Comparison of ENCODE assay signal across 22 cellular contexts in the genomic region with DNA sequence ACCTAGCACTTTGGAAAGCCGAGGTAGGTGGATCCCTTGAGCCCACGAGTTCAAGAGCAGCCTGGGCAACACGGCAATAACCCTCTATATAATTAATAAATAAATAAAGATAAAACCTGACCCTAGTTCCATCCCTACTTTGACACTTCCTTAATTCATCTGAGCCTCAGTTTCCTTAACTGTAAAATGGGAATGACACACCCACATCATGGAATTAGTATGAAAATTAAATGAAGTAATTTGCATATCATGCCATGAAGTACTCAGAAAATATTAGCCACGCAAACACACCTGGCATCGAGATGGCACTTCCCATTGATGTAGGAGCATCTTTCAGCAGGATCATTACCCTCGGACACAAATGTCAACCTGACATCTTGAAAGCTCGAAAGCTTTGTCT. TPM values are rescaled to one million over a fixed set of nuclear protein-coding genes. Genes with fewer than 3 reads are reported as not detected.
A peak's percentile ranks its signal among the peaks of the same experiment; 100 is the strongest.
DNase-seq lines count a peak whose midpoint lies in the region; ATAC-seq and TF ChIP-seq lines count a peak whose summit lies in the region.
"Had no signal": no experiment of that assay in that cellular context is flagged by ENCODE, and none has a peak within 500 bp of the region (broad histone marks: within the 10 kb centered on the region; RNA-seq: fewer than 3 reads in every experiment).

No MANE protein-coding gene starts in this region.

- H4K20me1 ChIP-seq in smooth muscle cell (ENCODE audit: low read depth) = peaks cover 4% of the 10 kb centered on the region

- H3K27ac Mint-ChIP-seq in Caco-2 (ENCODE audit: unreplicated experiment) (peak overlapping the region; percentile 82), WTC11 (peak overlapping the region; percentile 74; the same call in 1 of the 2 replicates)

- no peaks in the 10 kb centered on the region for H3K27me3 ChIP-seq in Caco-2 (replicated peaks; ENCODE audit: control insufficient read depth, insufficient read depth, low read length)
- H3K27me3 ChIP-seq in gastroesophageal sphincter = no peaks in the 10 kb centered on the region
- no peaks in the 10 kb centered on the region for H3K27me3 ChIP-seq in smooth muscle cell (ENCODE audit: low read depth)

- no peak for TF ChIP-seq POLR2A in gastroesophageal sphincter (IDR thresholded peaks at IDR 0.05)

- H3K4me1 ChIP-seq in Caco-2 (peaks cover 66% of the 10 kb centered on the region), gastroesophageal sphincter (peaks cover 18 to 96% (median 29%) of the 10 kb centered on the region in 3 donors), smooth muscle cell (ENCODE audit: low read depth) (peaks cover 31% of the 10 kb centered on the region)

- no peaks in the 10 kb centered on the region for H3K9me3 Mint-ChIP-seq in Caco-2 (ENCODE audit: unreplicated experiment)
- no peaks in the 10 kb centered on the region for H3K9me3 Mint-ChIP-seq in WTC11
- H3K9me3 Mint-ChIP-seq: effector memory CD8-positive, alpha-beta T cell had no signal

- TF ChIP-seq EP300 in gastroesophageal sphincter (IDR thresholded peaks at IDR 0.05) = no peak

- BruUV-seq in Caco-2 (replicated peaks; lab: Mats Ljungman, UMichigan) = no TSS peak

- no peak overlapping the region for H3K4me3 Mint-ChIP-seq in Caco-2 (ENCODE audit: unreplicated experiment)
- no peak overlapping the region for H3K4me3 Mint-ChIP-seq in WTC11
- H3K4me3 Mint-ChIP-seq: CD14-positive monocyte; effector memory CD8-positive, alpha-beta T cell had no signal

- no peak for TF ChIP-seq CTCF in Caco-2 (IDR thresholded peaks at IDR 0.05; ENCODE audit: insufficient read depth in 1 of 2, low read depth in 1 of 2, low read length in 1 of 2, severe bottlenecking in 1 of 2, unreplicated experiment in 1 of 2)
- TF ChIP-seq CTCF in WTC11 (IDR thresholded peaks at IDR 0.05) = no peak
- no peak for TF ChIP-seq CTCF in gastroesophageal sphincter (IDR thresholded peaks at IDR 0.05)
- no peak for TF ChIP-seq CTCF in smooth muscle cell (IDR thresholded peaks at IDR 0.05; ENCODE audit: borderline replicate concordance, insufficient read depth, poor library complexity, severe bottlenecking)

- intact Hi-C loops in Caco-2 (cut with micrococcal nuclease; ENCODE audit: unreplicated experiment) = no loop called here

- H3K27me3 Mint-ChIP-seq in Caco-2 (ENCODE audit: insufficient read depth, unreplicated experiment) (no peaks in the 10 kb centered on the region), WTC11 (ENCODE audit: low read depth) (no peaks in the 10 kb centered on the region)
- H3K27me3 Mint-ChIP-seq: effector memory CD8-positive, alpha-beta T cell had no signal

- DNase-seq in Caco-2 (no peak), WTC11 (ENCODE audit: low spot score) (no peak), smooth muscle cell (lab: John Stamatoyannopoulos, UW; ENCODE audit: unreplicated experiment) (no peak), NCI-H748 treated with DMSO at 0.1 percent for 48 hours (lab: John Stamatoyannopoulos, UW) (no peak), OCI-M1 (lab: John Stamatoyannopoulos, UW) (no peak)
- no peak for DNase-seq in activated T-cell treated with anti-CD3 and anti-CD28 coated beads, Interleukin-2, amount 50 U/mL, for 1 hour
- DNase-seq: activated CD4-positive, alpha-beta T cell treated with anti-CD3 and anti-CD28 coated beads, Interleukin-2, amount 50 U/mL, for 48 hours; amniotic stem cell; cerebellar nuclear complex; DMS153; effector memory CD8-positive, alpha-beta T cell; GF-D8; GOT3; hippocampal formation; NCI-H187 treated with DMSO at 0.1 percent for 48 hours; NCI-H2227 treated with DMSO at 0.1 percent for 48 hours; retina; stimulated activated CD8-positive, alpha-beta memory T cell treated with anti-CD3 and anti-CD28 coated beads, Interleukin-4, amount 100 ng/mL, for 48 hours; WERI-Rb-1 had no signal

- H3K4me2 ChIP-seq in smooth muscle cell = no peak overlapping the region

- H3K27ac ChIP-seq in gastroesophageal sphincter (peak overlapping the region; percentile 44 to 100 (median 96)), smooth muscle cell (ENCODE audit: low read depth) (peak overlapping the region; percentile 94)
- H3K27ac ChIP-seq: WERI-Rb-1 had no signal

- H3F3A ChIP-seq in smooth muscle cell (ENCODE audit: low read depth) = peaks cover 40% of the 10 kb centered on the region

- POLR2A ChIA-PET in Caco-2 (lab: Charles Lee) = no interaction called here
- POLR2A ChIA-PET in WTC11 (lab: Charles Lee) = interaction anchor here (1.6 kb wide), 1 partner anchor 23 kb away, joined by 3 read pairs; no protein-coding TSS in a partner anchor

- peaks cover 80% of the 10 kb centered on the region for H3K79me2 ChIP-seq in smooth muscle cell (ENCODE audit: low read depth)

- CTCF ChIA-PET in Caco-2 (lab: Charles Lee) (no interaction called here), WTC11 (lab: Charles Lee) (interaction anchor here (1.0 to 1.6 kb wide), 3 partner anchors 22 to 46 kb away, joined by 3 to 6 read pairs (median 4); no protein-coding TSS in a partner anchor)

- H3K4me3 ChIP-seq in Caco-2 (ENCODE audit: low read depth, low read length) = no peak overlapping the region
- H3K4me3 ChIP-seq in gastroesophageal sphincter = no peak overlapping the region
- no peak overlapping the region for H3K4me3 ChIP-seq in smooth muscle cell

- H3K36me3 ChIP-seq in Caco-2 (ENCODE audit: control insufficient read depth, insufficient read depth, low read length) (peaks cover 4% of the 10 kb centered on the region; the same call in 1 of the 2 replicates), gastroesophageal sphincter (peaks cover 0 to 16% of the 10 kb centered on the region in 2 donors), smooth muscle cell (ENCODE audit: low read depth) (peaks cover 4% of the 10 kb centered on the region)

- WGBS in gastroesophageal sphincter (ENCODE audit: low coverage in 1 of 2), 2 donors = 89 to 92% methylated on average over 6 to 7 of the region's 7 CpGs
- WGBS in smooth muscle cell (ENCODE audit: low lambda C conversion rate) = 94% methylated on average over 7 of the region's 7 CpGs

- no peak overlapping the region for H3K9ac ChIP-seq in smooth muscle cell (ENCODE audit: low read depth)

- no peaks in the 10 kb centered on the region for H3K9me3 ChIP-seq in Caco-2
- no peaks in the 10 kb centered on the region for H3K9me3 ChIP-seq in gastroesophageal sphincter
- H3K9me3 ChIP-seq in smooth muscle cell (replicated peaks; ENCODE audit: low read depth) = no peaks in the 10 kb centered on the region

- no peak overlapping the region for H2AFZ ChIP-seq in smooth muscle cell (ENCODE audit: low read depth)

- H3K36me3 Mint-ChIP-seq in Caco-2 (ENCODE audit: insufficient read depth, unreplicated experiment) (peaks cover 44% of the 10 kb centered on the region), WTC11 (peaks cover 27% of the 10 kb centered on the region)

- H3K4me1 Mint-ChIP-seq in Caco-2 (ENCODE audit: low read depth, unreplicated experiment) (peaks cover 48% of the 10 kb centered on the region), WTC11 (peaks cover 65% of the 10 kb centered on the region)

- no peak for ATAC-seq in WTC11
- ATAC-seq in gastroesophageal sphincter = no peak
- no peak for ATAC-seq in GM19463 (IDR thresholded peaks at IDR 0.05; ENCODE audit: unreplicated experiment)
- ATAC-seq: effector memory CD8-positive, alpha-beta T cell had no signal

TF ChIP-seq in WTC11, 78 proteins besides CTCF, POLR2A, EP300 and RAD21 (continues in another document):
- TF ChIP-seq, protein P1, sequence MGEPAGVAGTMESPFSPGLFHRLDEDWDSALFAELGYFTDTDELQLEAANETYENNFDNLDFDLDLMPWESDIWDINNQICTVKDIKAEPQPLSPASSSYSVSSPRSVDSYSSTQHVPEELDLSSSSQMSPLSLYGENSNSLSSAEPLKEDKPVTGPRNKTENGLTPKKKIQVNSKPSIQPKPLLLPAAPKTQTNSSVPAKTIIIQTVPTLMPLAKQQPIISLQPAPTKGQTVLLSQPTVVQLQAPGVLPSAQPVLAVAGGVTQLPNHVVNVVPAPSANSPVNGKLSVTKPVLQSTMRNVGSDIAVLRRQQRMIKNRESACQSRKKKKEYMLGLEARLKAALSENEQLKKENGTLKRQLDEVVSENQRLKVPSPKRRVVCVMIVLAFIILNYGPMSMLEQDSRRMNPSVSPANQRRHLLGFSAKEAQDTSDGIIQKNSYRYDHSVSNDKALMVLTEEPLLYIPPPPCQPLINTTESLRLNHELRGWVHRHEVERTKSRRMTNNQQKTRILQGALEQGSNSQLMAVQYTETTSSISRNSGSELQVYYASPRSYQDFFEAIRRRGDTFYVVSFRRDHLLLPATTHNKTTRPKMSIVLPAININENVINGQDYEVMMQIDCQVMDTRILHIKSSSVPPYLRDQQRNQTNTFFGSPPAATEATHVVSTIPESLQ (CRISPR knock-in tag; IDR thresholded peaks at IDR 0.05) = no peak
- no peak for TF ChIP-seq CREM (CRISPR knock-in tag; IDR thresholded peaks at IDR 0.05)
- no peak for TF ChIP-seq JUN (CRISPR knock-in tag; IDR thresholded peaks at IDR 0.05)
- no peak for TF ChIP-seq ZNF263 (CRISPR knock-in tag; IDR thresholded peaks at IDR 0.05; ENCODE audit: low read depth)
- TF ChIP-seq, protein P2, sequence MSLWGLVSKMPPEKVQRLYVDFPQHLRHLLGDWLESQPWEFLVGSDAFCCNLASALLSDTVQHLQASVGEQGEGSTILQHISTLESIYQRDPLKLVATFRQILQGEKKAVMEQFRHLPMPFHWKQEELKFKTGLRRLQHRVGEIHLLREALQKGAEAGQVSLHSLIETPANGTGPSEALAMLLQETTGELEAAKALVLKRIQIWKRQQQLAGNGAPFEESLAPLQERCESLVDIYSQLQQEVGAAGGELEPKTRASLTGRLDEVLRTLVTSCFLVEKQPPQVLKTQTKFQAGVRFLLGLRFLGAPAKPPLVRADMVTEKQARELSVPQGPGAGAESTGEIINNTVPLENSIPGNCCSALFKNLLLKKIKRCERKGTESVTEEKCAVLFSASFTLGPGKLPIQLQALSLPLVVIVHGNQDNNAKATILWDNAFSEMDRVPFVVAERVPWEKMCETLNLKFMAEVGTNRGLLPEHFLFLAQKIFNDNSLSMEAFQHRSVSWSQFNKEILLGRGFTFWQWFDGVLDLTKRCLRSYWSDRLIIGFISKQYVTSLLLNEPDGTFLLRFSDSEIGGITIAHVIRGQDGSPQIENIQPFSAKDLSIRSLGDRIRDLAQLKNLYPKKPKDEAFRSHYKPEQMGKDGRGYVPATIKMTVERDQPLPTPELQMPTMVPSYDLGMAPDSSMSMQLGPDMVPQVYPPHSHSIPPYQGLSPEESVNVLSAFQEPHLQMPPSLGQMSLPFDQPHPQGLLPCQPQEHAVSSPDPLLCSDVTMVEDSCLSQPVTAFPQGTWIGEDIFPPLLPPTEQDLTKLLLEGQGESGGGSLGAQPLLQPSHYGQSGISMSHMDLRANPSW (CRISPR knock-in tag; conservative IDR thresholded peaks at IDR 0.05; ENCODE audit: low read depth) = no peak
- TF ChIP-seq GTF2I (CRISPR knock-in tag; conservative IDR thresholded peaks at IDR 0.05) = no peak
- TF ChIP-seq PRRX2 (CRISPR knock-in tag; IDR thresholded peaks at IDR 0.05) = no peak
- no peak for TF ChIP-seq ZNF396 (CRISPR knock-in tag; IDR thresholded peaks at IDR 0.05; ENCODE audit: borderline replicate concordance)
- TF ChIP-seq RELA (CRISPR knock-in tag; IDR thresholded peaks at IDR 0.05; ENCODE audit: borderline replicate concordance) = no peak

RNA-seq across cellular contexts. Expression of a gene that starts 19.1 kb away (rescaled TPM):
- total RNA-seq in Caco-2 (2022) (180 and 194 TPM in 2 replicates), WTC11 (2021) (114 to 149 TPM (median 127 TPM) in 3 replicates), gastroesophageal sphincter (10 to 100 TPM; 32.2 to 78.9 (median 54.4) TPM), smooth muscle cell (22.7 and 24.1 TPM in 2 replicates)
- 14.7 and 15.2 TPM in 2 replicates for polyA plus RNA-seq in smooth muscle cell
